In genomic region chr9:115234094-115234493, GRCh38 we compare ENCODE assay signal across 1 cellular context.
TF ChIP-seq lines count a peak whose summit lies in the region.

No MANE protein-coding gene starts in this region.

TF ChIP-seq in SK-N-SH, 30 proteins besides CTCF, POLR2A, EP300 and RAD21 (continued from another document):
- TF ChIP-seq MXI1 (IDR thresholded peaks at IDR 0.05; ENCODE audit: low read depth, low read length) (no peak), SMC3 (IDR thresholded peaks at IDR 0.05; ENCODE audit: low read depth, low read length) (no peak), GATA2 (CRISPR knock-in tag; IDR thresholded peaks at IDR 0.05) (no peak), JUND (IDR thresholded peaks at IDR 0.05) (peak; percentile 84)
- TF ChIP-seq, protein P1, sequence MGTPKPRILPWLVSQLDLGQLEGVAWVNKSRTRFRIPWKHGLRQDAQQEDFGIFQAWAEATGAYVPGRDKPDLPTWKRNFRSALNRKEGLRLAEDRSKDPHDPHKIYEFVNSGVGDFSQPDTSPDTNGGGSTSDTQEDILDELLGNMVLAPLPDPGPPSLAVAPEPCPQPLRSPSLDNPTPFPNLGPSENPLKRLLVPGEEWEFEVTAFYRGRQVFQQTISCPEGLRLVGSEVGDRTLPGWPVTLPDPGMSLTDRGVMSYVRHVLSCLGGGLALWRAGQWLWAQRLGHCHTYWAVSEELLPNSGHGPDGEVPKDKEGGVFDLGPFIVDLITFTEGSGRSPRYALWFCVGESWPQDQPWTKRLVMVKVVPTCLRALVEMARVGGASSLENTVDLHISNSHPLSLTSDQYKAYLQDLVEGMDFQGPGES (IDR thresholded peaks at IDR 0.05; ENCODE audit: low read depth, low read length): no peak
